8 cellular contexts compared by ENCODE assay signal in genomic region chr19:10959277-10959968, GRCh38. TPM values are rescaled to one million over a fixed set of nuclear protein-coding genes. Genes with fewer than 3 reads are reported as not detected.
A peak's percentile ranks its signal among the peaks of the same experiment; 100 is the strongest.
DNase-seq lines count a peak whose midpoint lies in the region; ATAC-seq and TF ChIP-seq lines count a peak whose summit lies in the region.
"Not testable (repeated sequence)": the region's sequence is repeated elsewhere in the genome, so short reads cannot be mapped to it uniquely, and the experiment has no call there.

No MANE protein-coding gene starts in this region.

- H3K36me3 ChIP-seq in BLaER1 treated with 17β-estradiol and CSF1 and Interleukin-3, amounts not matched to agents 10 nM and 100 nM; iPS-15b (ENCODE audit: control insufficient read depth, insufficient read depth, low read length): not testable (repeated sequence)
- peaks cover 14% of the 10 kb centered on the region for H3K36me3 ChIP-seq in SJSA1

- not testable (repeated sequence) for H3K9me3 Mint-ChIP-seq in activated T-helper 17 cell treated with anti-CD3 and anti-CD28 coated beads, Interleukin-2, amount 50 U/mL, for 72 hours; dendritic cell treated with granulocyte-macrophage colony-stimulating factor and Interleukin-4, amounts not matched to agents 40 ng/mL and 50 ng/mL, for 4 days; nephron progenitor cell; stimulated activated naive CD8-positive, alpha-beta T cell treated with anti-CD3 and anti-CD28 coated beads, Interleukin-15, Interleukin-2, amounts not matched to agents 100 ng/mL and 50 ng/mL, for 24 hours

- ATAC-seq in activated T-helper 17 cell treated with anti-CD3 and anti-CD28 coated beads, Interleukin-2, amount 50 U/mL, for 72 hours (replicated peaks): not testable (repeated sequence)

- peak overlapping the region; percentile 68 to 99 (median 88); a peak in 19 of 20 replicates for H3K4me3 ChIP-seq in BLaER1 treated with 17β-estradiol and CSF1 and Interleukin-3, amounts not matched to agents 10 nM and 100 nM
- H3K4me3 ChIP-seq in HL-60 (replicated peaks; ENCODE audit: insufficient read depth, low read length): peak overlapping the region; percentile 65
- peak overlapping the region; percentile 95 for H3K4me3 ChIP-seq in SJSA1
- peak overlapping the region; percentile 85 for H3K4me3 ChIP-seq in iPS-15b (ENCODE audit: low read depth, low read length)

- peak overlapping the region; percentile 86 for H3K4me3 Mint-ChIP-seq in activated T-helper 17 cell treated with anti-CD3 and anti-CD28 coated beads, Interleukin-2, amount 50 U/mL, for 72 hours
- H3K4me3 Mint-ChIP-seq in dendritic cell treated with granulocyte-macrophage colony-stimulating factor and Interleukin-4, amounts not matched to agents 40 ng/mL and 50 ng/mL, for 4 days: peak overlapping the region; percentile 83
- H3K4me3 Mint-ChIP-seq in nephron progenitor cell: peak overlapping the region; percentile 85
- peak overlapping the region; percentile 87 for H3K4me3 Mint-ChIP-seq in stimulated activated naive CD8-positive, alpha-beta T cell treated with anti-CD3 and anti-CD28 coated beads, Interleukin-15, Interleukin-2, amounts not matched to agents 100 ng/mL and 50 ng/mL, for 24 hours

- not testable (repeated sequence) for H3K27me3 Mint-ChIP-seq in activated T-helper 17 cell treated with anti-CD3 and anti-CD28 coated beads, Interleukin-2, amount 50 U/mL, for 72 hours; dendritic cell treated with granulocyte-macrophage colony-stimulating factor and Interleukin-4, amounts not matched to agents 40 ng/mL and 50 ng/mL, for 4 days; nephron progenitor cell (ENCODE audit: low read depth, poor library complexity); stimulated activated naive CD8-positive, alpha-beta T cell treated with anti-CD3 and anti-CD28 coated beads, Interleukin-15, Interleukin-2, amounts not matched to agents 100 ng/mL and 50 ng/mL, for 24 hours

- H3K36me3 Mint-ChIP-seq in activated T-helper 17 cell treated with anti-CD3 and anti-CD28 coated beads, Interleukin-2, amount 50 U/mL, for 72 hours (ENCODE audit: low read depth); stimulated activated naive CD8-positive, alpha-beta T cell treated with anti-CD3 and anti-CD28 coated beads, Interleukin-15, Interleukin-2, amounts not matched to agents 100 ng/mL and 50 ng/mL, for 24 hours (ENCODE audit: low read depth): not testable (repeated sequence)
- H3K36me3 Mint-ChIP-seq in dendritic cell treated with granulocyte-macrophage colony-stimulating factor and Interleukin-4, amounts not matched to agents 40 ng/mL and 50 ng/mL, for 4 days (ENCODE audit: low read depth): peaks cover 10% of the 10 kb centered on the region
- peaks cover 13% of the 10 kb centered on the region for H3K36me3 Mint-ChIP-seq in nephron progenitor cell (ENCODE audit: low read depth)

- peak overlapping the region; percentile 93 to 98 (median 95); a peak in 21 of 22 replicates for H3K9ac ChIP-seq in BLaER1 treated with 17β-estradiol and CSF1 and Interleukin-3, amounts not matched to agents 10 nM and 100 nM
- H3K9ac ChIP-seq in iPS-15b (ENCODE audit: low read depth, low read length): not testable (repeated sequence)

- H3K4me1 Mint-ChIP-seq in activated T-helper 17 cell treated with anti-CD3 and anti-CD28 coated beads, Interleukin-2, amount 50 U/mL, for 72 hours: peaks cover 25% of the 10 kb centered on the region
- peaks cover 36% of the 10 kb centered on the region for H3K4me1 Mint-ChIP-seq in dendritic cell treated with granulocyte-macrophage colony-stimulating factor and Interleukin-4, amounts not matched to agents 40 ng/mL and 50 ng/mL, for 4 days (ENCODE audit: low read depth)
- H3K4me1 Mint-ChIP-seq in nephron progenitor cell: peaks cover 27% of the 10 kb centered on the region
- peaks cover 42% of the 10 kb centered on the region for H3K4me1 Mint-ChIP-seq in stimulated activated naive CD8-positive, alpha-beta T cell treated with anti-CD3 and anti-CD28 coated beads, Interleukin-15, Interleukin-2, amounts not matched to agents 100 ng/mL and 50 ng/mL, for 24 hours (ENCODE audit: low read depth)

- not testable (repeated sequence) for DNase-seq in HL-60 (ENCODE audit: low read depth in 1 of 2, low spot score in 1 of 2); SJSA1 (ENCODE audit: low read depth in 1 of 2, low spot score in 2 of 2); nephron progenitor cell

- not testable (repeated sequence) for TF ChIP-seq CTCF in HL-60 (IDR thresholded peaks at IDR 0.05; ENCODE audit: insufficient read depth, low read length); nephron progenitor cell (IDR thresholded peaks at IDR 0.05)

- intact Hi-C loops in dendritic cell treated with granulocyte-macrophage colony-stimulating factor and Interleukin-4, amounts not matched to agents 40 ng/mL and 50 ng/mL, for 4 days (cut with micrococcal nuclease): not testable (repeated sequence)

- peaks cover under 1 to 28% (median 24%) of the 10 kb centered on the region in 11 experiments; a peak in 20 of 22 replicates for H4K20me1 ChIP-seq in BLaER1 treated with 17β-estradiol and CSF1 and Interleukin-3, amounts not matched to agents 10 nM and 100 nM

- H3K27ac Mint-ChIP-seq in activated T-helper 17 cell treated with anti-CD3 and anti-CD28 coated beads, Interleukin-2, amount 50 U/mL, for 72 hours: peak overlapping the region; percentile 91
- peak overlapping the region; percentile 91 for H3K27ac Mint-ChIP-seq in dendritic cell treated with granulocyte-macrophage colony-stimulating factor and Interleukin-4, amounts not matched to agents 40 ng/mL and 50 ng/mL, for 4 days
- H3K27ac Mint-ChIP-seq in nephron progenitor cell: not testable (repeated sequence)
- H3K27ac Mint-ChIP-seq in stimulated activated naive CD8-positive, alpha-beta T cell treated with anti-CD3 and anti-CD28 coated beads, Interleukin-15, Interleukin-2, amounts not matched to agents 100 ng/mL and 50 ng/mL, for 24 hours: peak overlapping the region; percentile 86

- peak overlapping the region; percentile 79 to 97 (median 93) for H3K4me2 ChIP-seq in BLaER1 treated with 17β-estradiol and CSF1 and Interleukin-3, amounts not matched to agents 10 nM and 100 nM

- peaks cover 37 to 46% (median 42%) of the 10 kb centered on the region in 10 experiments for H3K4me1 ChIP-seq in BLaER1 treated with 17β-estradiol and CSF1 and Interleukin-3, amounts not matched to agents 10 nM and 100 nM
- H3K4me1 ChIP-seq in SJSA1 (replicated peaks): peaks cover 26% of the 10 kb centered on the region
- not testable (repeated sequence) for H3K4me1 ChIP-seq in iPS-15b (ENCODE audit: control insufficient read depth, insufficient read depth, low read length)

- H3K27me3 ChIP-seq in BLaER1 treated with 17β-estradiol and CSF1 and Interleukin-3, amounts not matched to agents 10 nM and 100 nM; HL-60 (ENCODE audit: insufficient read depth, poor library complexity, severe bottlenecking); SJSA1 (replicated peaks); iPS-15b (ENCODE audit: control insufficient read depth, insufficient read depth, low read length): not testable (repeated sequence)

- H3K9me3 ChIP-seq in BLaER1 treated with 17β-estradiol and CSF1 and Interleukin-3, amounts not matched to agents 10 nM and 100 nM (replicated peaks in 1 of 11); SJSA1 (replicated peaks); iPS-15b (ENCODE audit: control insufficient read depth, insufficient read depth, low read length): not testable (repeated sequence)

- H3K27ac ChIP-seq in BLaER1 treated with 17β-estradiol and CSF1 and Interleukin-3, amounts not matched to agents 10 nM and 100 nM: peak overlapping the region; percentile 87 to 97 (median 94); a peak in 20 of 22 replicates
- H3K27ac ChIP-seq in HL-60 (replicated peaks): peak overlapping the region; percentile 99
- H3K27ac ChIP-seq in SJSA1: not testable (repeated sequence)

RNA-seq across cellular contexts. Expression of gene SMARCA4, which starts 1.4 kb away (rescaled TPM):
- 104 TPM in 2 replicates for total RNA-seq in SJSA1 (2014; rRNA removed; shearing (Covaris generic))
- total RNA-seq in activated T-helper 17 cell treated with anti-CD3 and anti-CD28 coated beads, Interleukin-2, amount 50 U/mL, for 72 hours: 100 to 1,000 TPM in 1 of 2 donors, 10 to 100 TPM in 1; 71.5 to 119 TPM

RNA-seq across cellular contexts. Expression of gene TIMM29, which starts 30.8 kb away (rescaled TPM):
- total RNA-seq in SJSA1 (2014; rRNA removed; shearing (Covaris generic)): 53.5 and 58.6 TPM in 2 replicates
- total RNA-seq in activated T-helper 17 cell treated with anti-CD3 and anti-CD28 coated beads, Interleukin-2, amount 50 U/mL, for 72 hours: 10 to 100 TPM; 20.7 to 21.4 TPM

RNA-seq across cellular contexts. Expression of gene YIPF2, which starts 31.0 kb away (rescaled TPM):
- 53.4 and 76.2 TPM in 2 replicates for total RNA-seq in SJSA1 (2014; rRNA removed; shearing (Covaris generic))
- 10 to 100 TPM; 28.4 to 29.6 TPM for total RNA-seq in activated T-helper 17 cell treated with anti-CD3 and anti-CD28 coated beads, Interleukin-2, amount 50 U/mL, for 72 hours
